In genomic region chr17:35448214-35448898, GRCh38 we compare ENCODE assay signal across 7 cellular contexts. TPM values are rescaled to one million over a fixed set of nuclear protein-coding genes. Genes with fewer than 3 reads are reported as not detected.
DNase-seq lines count a peak whose midpoint lies in the region; ATAC-seq and TF ChIP-seq lines count a peak whose summit lies in the region.

TSS of gene SLFN13 (minus strand) at chr17:35448766. CDS start at chr17:35445680, 3,086 bp downstream.

- H3K27me3 Mint-ChIP-seq in nephron progenitor cell (ENCODE audit: low read depth, poor library complexity): peaks cover 90% of the 10 kb centered on the region

- peaks cover 1% of the 10 kb centered on the region for H3K27me3 ChIP-seq in fibroblast of lung (ENCODE audit: control insufficient read depth, insufficient read depth, low read length)
- peaks cover 0 to 53% (median 0%) of the 10 kb centered on the region in 3 donors for H3K27me3 ChIP-seq in stomach

- H3K4me1 Mint-ChIP-seq in nephron progenitor cell: peaks cover 13% of the 10 kb centered on the region

- H3K4me1 ChIP-seq in fibroblast of lung (ENCODE audit: control insufficient read depth, extremely low read depth, insufficient read depth, low read length) (no peaks in the 10 kb centered on the region), stomach (peaks cover 0 to 27% (median 19%) of the 10 kb centered on the region in 4 donors)

- TF ChIP-seq EP300 in stomach (IDR thresholded peaks at IDR 0.05): no peak

- peaks cover 9% of the 10 kb centered on the region for H3K9me3 Mint-ChIP-seq in nephron progenitor cell

- no peaks in the 10 kb centered on the region for H4K20me1 ChIP-seq in fibroblast of lung (ENCODE audit: control insufficient read depth, extremely low read depth, insufficient read depth, low read length)

- H2AFZ ChIP-seq in fibroblast of lung (ENCODE audit: low read length): peak within 1 kb of the TSS; percentile 83

- H3K9me3 ChIP-seq in fibroblast of lung (ENCODE audit: control insufficient read depth, insufficient read depth, low read depth, low read length) (no peaks in the 10 kb centered on the region), stomach (no peaks in the 10 kb centered on the region)

- DNase-seq in NOMO-1 (lab: John Stamatoyannopoulos, UW; ENCODE audit: unreplicated experiment in 2 of 2) (peak; percentile 88 to 92), activated T-cell treated with anti-CD3 and anti-CD28 coated beads for 1 hour (ENCODE audit: low read depth) (peak; percentile 66), fibroblast of lung (ENCODE audit: low read depth in 2 of 2) (peak; percentile 49 to 79), nephron progenitor cell (peak; percentile 65), stomach (peak; percentile 87)

- no peak within 1 kb of the TSS for H3K27ac ChIP-seq in fibroblast of lung (ENCODE audit: insufficient read depth, low read length)
- H3K27ac ChIP-seq in stomach: peak within 1 kb of the TSS; percentile 32 to 82 (median 80)

- no peaks in the 10 kb centered on the region for H3K79me2 ChIP-seq in fibroblast of lung (ENCODE audit: control insufficient read depth, insufficient read depth, low read length)

- H3K4me3 Mint-ChIP-seq in nephron progenitor cell: peak within 1 kb of the TSS; percentile 74

- no peak within 1 kb of the TSS for H3K27ac Mint-ChIP-seq in nephron progenitor cell

- no peak for TF ChIP-seq POLR2A in stomach (IDR thresholded peaks at IDR 0.05)

- 0 to 3% (median 3%) methylated on average over 19 to 44 of the region's 44 CpGs for WGBS in stomach, 5 donors

- H3K4me2 ChIP-seq in fibroblast of lung (ENCODE audit: extremely low read depth, insufficient read depth, low read length): peak within 1 kb of the TSS; percentile 83

- TF ChIP-seq CTCF in fibroblast of lung (conservative IDR thresholded peaks at IDR 0.05 in 1 of 2, IDR thresholded peaks at IDR 0.05 in 1 of 2; ENCODE audit: low read depth in 1 of 2, low read length in 2 of 2) (no peak), nephron progenitor cell (IDR thresholded peaks at IDR 0.05) (no peak), stomach (IDR thresholded peaks at IDR 0.05) (no peak)

- ATAC-seq in GM18868 (IDR thresholded peaks at IDR 0.05; ENCODE audit: unreplicated experiment) (peak; percentile 78), HG03095 (IDR thresholded peaks at IDR 0.05; ENCODE audit: unreplicated experiment) (peak; percentile 67)

- intact Hi-C loops in stomach (cut with DNase I; ENCODE audit: low total_unique reads): no loop called here

- no peaks in the 10 kb centered on the region for H3K36me3 Mint-ChIP-seq in nephron progenitor cell (ENCODE audit: low read depth)

- H3K9ac ChIP-seq in fibroblast of lung (ENCODE audit: insufficient read depth, low read length): no peak within 1 kb of the TSS

- no peaks in the 10 kb centered on the region for H3K36me3 ChIP-seq in fibroblast of lung (ENCODE audit: control insufficient read depth, insufficient read depth, low read length)
- H3K36me3 ChIP-seq in stomach: peaks cover 0 to 5% (median 0%) of the 10 kb centered on the region in 4 donors

- peak within 1 kb of the TSS; percentile 33 to 64 (median 56) for H3K4me3 ChIP-seq in fibroblast of lung (replicated peaks in 1 of 4; ENCODE audit: control extremely low read depth in 1 of 4, insufficient read depth in 1 of 4, low read depth in 3 of 4, low read length in 4 of 4)
- peak within 1 kb of the TSS; percentile 46 to 67 (median 60) for H3K4me3 ChIP-seq in stomach

RNA-seq across cellular contexts. Expression of gene SLFN13, which starts in this region (rescaled TPM):
- 2.0 and 2.1 TPM in 2 replicates for total RNA-seq in fibroblast of lung
- 1.3 TPM in 2 replicates for polyA plus RNA-seq in fibroblast of lung
- 3.9 and 5.3 TPM in 2 replicates for polyA plus RNA-seq in fibroblast of lung (2012)
- polyA minus RNA-seq in fibroblast of lung (ENCODE audit: low replicate concordance): 5.6 and 10.8 TPM in 2 replicates
- total RNA-seq in stomach: 10 to 100 TPM in 2 of 5 donors, 1 to 10 TPM in 2, under 1 TPM in 1; 0.87 to 25.0 (median 7.5) TPM
- 1 to 10 TPM; 1.8 to 2.4 (median 2.1) TPM for polyA plus RNA-seq in stomach
